Comparison of ENCODE assay signal across 13 cellular contexts in the genomic region with DNA sequence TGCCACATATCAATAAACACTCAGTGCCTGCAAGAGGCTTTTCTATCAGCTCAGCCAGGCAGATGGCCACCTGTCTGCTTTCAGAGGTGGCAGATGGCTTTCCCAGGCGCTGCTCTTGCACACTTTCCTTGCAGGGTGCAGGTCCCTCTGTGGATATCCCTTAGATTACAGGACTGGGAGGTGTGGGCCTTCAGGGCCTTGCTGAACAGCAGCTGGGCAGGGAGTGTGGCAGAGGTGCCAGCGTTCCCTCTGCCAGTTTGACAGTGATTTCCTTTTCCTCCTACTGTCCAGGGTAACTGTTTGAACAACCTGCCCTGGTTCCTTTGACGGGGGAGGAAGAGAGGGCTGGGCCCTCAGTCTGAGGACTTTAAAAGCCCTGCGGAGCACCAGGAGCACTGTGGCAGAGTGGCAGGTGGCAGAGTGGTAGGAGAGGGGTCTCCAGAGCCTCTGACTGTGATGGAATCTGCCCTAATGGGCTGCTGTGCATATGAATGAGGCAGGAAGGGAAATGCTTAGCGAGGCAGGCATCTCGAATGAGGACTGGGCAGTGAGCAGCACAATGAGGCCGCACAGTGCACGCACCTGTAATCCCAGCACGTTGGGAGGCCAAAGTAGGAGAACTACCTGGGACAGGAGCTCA. TPM values are rescaled to one million over a fixed set of nuclear protein-coding genes. Genes with fewer than 3 reads are reported as not detected.
DNase-seq lines count a peak whose midpoint lies in the region; ATAC-seq, FAIRE-seq and TF ChIP-seq lines count a peak whose summit lies in the region.
"Had no signal": no experiment of that assay in that cellular context is flagged by ENCODE, and none has a peak within 500 bp of the region (broad histone marks: within the 10 kb centered on the region; RNA-seq: fewer than 3 reads in every experiment).

No MANE protein-coding gene starts in this region.

- POLR2A ChIA-PET in A549 (lab: Yijun Ruan, JAX) = interaction anchor here (1.1 kb wide), 1 partner anchor 35 kb away, joined by 3 read pairs; no protein-coding TSS in a partner anchor

- no peak overlapping the region for H3K4me3 ChIP-seq in A549
- H3K4me3 ChIP-seq in HUES64 (ENCODE audit: low read length) = no peak overlapping the region
- H3K4me3 ChIP-seq in iPS-18a (ENCODE audit: low read length) = peak overlapping the region; percentile 37
- H3K4me3 ChIP-seq in breast epithelium = no peak overlapping the region
- H3K4me3 ChIP-seq: upper lobe of right lung had no signal

- CTCF ChIA-PET in A549 (lab: Yijun Ruan, JAX) = interaction anchor here (1.4 to 1.5 kb wide), 2 partner anchors 20 to 61 kb away, joined by 3 to 7 read pairs; no protein-coding TSS in a partner anchor

- TF ChIP-seq POLR2A in A549 (IDR thresholded peaks at IDR 0.05; ENCODE audit: low read length) (no peak), breast epithelium (IDR thresholded peaks at IDR 0.05) (no peak)

- peak; percentile 17 to 26; a peak in 3 of 6 replicates for ATAC-seq in A549
- ATAC-seq in GM21576 (IDR thresholded peaks at IDR 0.05; ENCODE audit: unreplicated experiment) = no peak
- ATAC-seq: activated naive CD8-positive, alpha-beta T cell treated with anti-CD3 and anti-CD28 coated beads, Interleukin-2, amount 50 U/mL, for 24 hours; upper lobe of right lung had no signal

- H3K4me1 ChIP-seq in A549 (peaks cover 27% of the 10 kb centered on the region), HUES64 (ENCODE audit: insufficient read depth, low read length) (peaks cover 59% of the 10 kb centered on the region), iPS-18a (ENCODE audit: control insufficient read depth, low read depth, low read length) (peaks cover 51% of the 10 kb centered on the region), breast epithelium (no peaks in the 10 kb centered on the region)
- H3K4me1 ChIP-seq: upper lobe of right lung had no signal

- DNase-seq in A549 (ENCODE audit: low read depth in 1 of 2, low spot score in 1 of 2) (no peak), SHP77 treated with DMSO at 0.1 percent for 48 hours (lab: John Stamatoyannopoulos, UW) (peak; percentile 67), EL (no peak), breast epithelium (ENCODE audit: low spot score in 2 of 2) (no peak), immature natural killer cell (no peak)
- DNase-seq: activated naive CD8-positive, alpha-beta T cell treated with anti-CD3 and anti-CD28 coated beads, Interleukin-2, amount 50 U/mL, for 24 hours; HFFc6; Karpas-422; T-helper 9 cell; upper lobe of right lung had no signal

- 85% methylated on average over 9 of the region's 9 CpGs for WGBS in A549 (ENCODE audit: missing lambda C conversion rate)
- 26% methylated on average over 9 of the region's 9 CpGs for WGBS in HUES64

- intact Hi-C loops in breast epithelium (cut with DNase I; ENCODE audit: low total_unique reads) = no loop called here

- H3K27ac ChIP-seq in A549 (peak overlapping the region in 1 of 2 experiments; percentile 20; a peak in 1 of 6 replicates), HUES64 (ENCODE audit: low read depth, low read length) (peak overlapping the region; percentile 64), iPS-18a (ENCODE audit: low read length) (peak overlapping the region; percentile 35), breast epithelium (no peak overlapping the region)
- H3K27ac ChIP-seq: upper lobe of right lung had no signal

- TF ChIP-seq RAD21 in A549 (conservative IDR thresholded peaks at IDR 0.05 in 1 of 2, IDR thresholded peaks at IDR 0.05 in 1 of 2) = no peak

- H3K9ac ChIP-seq in HUES64 (ENCODE audit: low read depth, low read length) = peak overlapping the region; percentile 32
- peak overlapping the region; percentile 48 for H3K9ac ChIP-seq in iPS-18a (ENCODE audit: low read length)

- H3K4me3 Mint-ChIP-seq in immature natural killer cell = no peak overlapping the region
- H3K4me3 Mint-ChIP-seq: activated naive CD8-positive, alpha-beta T cell treated with anti-CD3 and anti-CD28 coated beads, Interleukin-2, amount 50 U/mL, for 24 hours; HFFc6 had no signal

- no peak overlapping the region for H3K4me2 ChIP-seq in A549

- H3K27me3 Mint-ChIP-seq in immature natural killer cell (ENCODE audit: low read depth in 3 of 3) = no peaks in the 10 kb centered on the region
- H3K27me3 Mint-ChIP-seq: activated naive CD8-positive, alpha-beta T cell treated with anti-CD3 and anti-CD28 coated beads, Interleukin-2, amount 50 U/mL, for 24 hours had no signal

- H3K36me3 ChIP-seq in HUES64 (ENCODE audit: insufficient read depth, low read length) (no peaks in the 10 kb centered on the region), iPS-18a (ENCODE audit: control insufficient read depth, low read depth, low read length) (no peaks in the 10 kb centered on the region), breast epithelium (no peaks in the 10 kb centered on the region)
- H3K36me3 ChIP-seq: upper lobe of right lung had no signal

- H3K9me3 ChIP-seq in A549 (no peaks in the 10 kb centered on the region), HUES64 (ENCODE audit: insufficient read depth, low read depth, low read length) (no peaks in the 10 kb centered on the region), iPS-18a (ENCODE audit: control insufficient read depth, low read depth, low read length) (no peaks in the 10 kb centered on the region), breast epithelium (no peaks in the 10 kb centered on the region)
- H3K9me3 ChIP-seq: upper lobe of right lung had no signal

- no peak overlapping the region for H3K27ac Mint-ChIP-seq in immature natural killer cell
- H3K27ac Mint-ChIP-seq: activated naive CD8-positive, alpha-beta T cell treated with anti-CD3 and anti-CD28 coated beads, Interleukin-2, amount 50 U/mL, for 24 hours; HFFc6 had no signal

- no peak for FAIRE-seq in A549 (lab: Jason Lieb, UNC)

- TF ChIP-seq CTCF in A549 (IDR thresholded peaks at IDR 0.05) = no peak
- TF ChIP-seq CTCF in breast epithelium (IDR thresholded peaks at IDR 0.05) = no peak

- peaks cover 33 to 53% of the 10 kb centered on the region in 2 donors for H3K4me1 Mint-ChIP-seq in immature natural killer cell

- H3K27me3 ChIP-seq in HUES64 (ENCODE audit: insufficient read depth, low read length) (no peaks in the 10 kb centered on the region), iPS-18a (ENCODE audit: control insufficient read depth, insufficient read depth, low read length) (no peaks in the 10 kb centered on the region), breast epithelium (no peaks in the 10 kb centered on the region)
- H3K27me3 ChIP-seq: upper lobe of right lung had no signal

- H3K9me3 Mint-ChIP-seq in immature natural killer cell = no peaks in the 10 kb centered on the region
- H3K9me3 Mint-ChIP-seq: activated naive CD8-positive, alpha-beta T cell treated with anti-CD3 and anti-CD28 coated beads, Interleukin-2, amount 50 U/mL, for 24 hours; HFFc6 had no signal

- no peaks in the 10 kb centered on the region for H3K36me3 Mint-ChIP-seq in immature natural killer cell

- TF ChIP-seq EP300 in A549 (IDR thresholded peaks at IDR 0.05) = no peak

TF ChIP-seq in A549, 52 proteins besides CTCF, POLR2A, EP300 and RAD21 (continues in another document):
- no peak for TF ChIP-seq POLR2AphosphoS2 (conservative IDR thresholded peaks at IDR 0.05; ENCODE audit: low read length)
- TF ChIP-seq HEYL (CRISPR knock-in tag; IDR thresholded peaks at IDR 0.05) = no peak
- no peak for TF ChIP-seq CBX2 (IDR thresholded peaks at IDR 0.05; ENCODE audit: borderline replicate concordance, low read depth)
- TF ChIP-seq BHLHE40 (IDR thresholded peaks at IDR 0.05; ENCODE audit: low read depth, low read length) = no peak
- TF ChIP-seq MAFK (IDR thresholded peaks at IDR 0.05; ENCODE audit: partially characterized antibody) = no peak
- TF ChIP-seq RNF2 (IDR thresholded peaks at IDR 0.05; ENCODE audit: borderline replicate concordance, low read depth) = no peak
- no peak for TF ChIP-seq MAZ (IDR thresholded peaks at IDR 0.05; ENCODE audit: borderline replicate concordance, low read depth, low read length)
- TF ChIP-seq TP53 (CRISPR knock-in tag; IDR thresholded peaks at IDR 0.05) = no peak
- TF ChIP-seq, protein P1, sequence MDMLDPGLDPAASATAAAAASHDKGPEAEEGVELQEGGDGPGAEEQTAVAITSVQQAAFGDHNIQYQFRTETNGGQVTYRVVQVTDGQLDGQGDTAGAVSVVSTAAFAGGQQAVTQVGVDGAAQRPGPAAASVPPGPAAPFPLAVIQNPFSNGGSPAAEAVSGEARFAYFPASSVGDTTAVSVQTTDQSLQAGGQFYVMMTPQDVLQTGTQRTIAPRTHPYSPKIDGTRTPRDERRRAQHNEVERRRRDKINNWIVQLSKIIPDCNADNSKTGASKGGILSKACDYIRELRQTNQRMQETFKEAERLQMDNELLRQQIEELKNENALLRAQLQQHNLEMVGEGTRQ (IDR thresholded peaks at IDR 0.05) = no peak
- TF ChIP-seq ZC3H11A (IDR thresholded peaks at IDR 0.05) = no peak
- TF ChIP-seq FOSL2 (IDR thresholded peaks at IDR 0.05) = no peak
- TF ChIP-seq FOSL2 (CRISPR knock-in tag; IDR thresholded peaks at IDR 0.05) = no peak
- TF ChIP-seq, protein P2, sequence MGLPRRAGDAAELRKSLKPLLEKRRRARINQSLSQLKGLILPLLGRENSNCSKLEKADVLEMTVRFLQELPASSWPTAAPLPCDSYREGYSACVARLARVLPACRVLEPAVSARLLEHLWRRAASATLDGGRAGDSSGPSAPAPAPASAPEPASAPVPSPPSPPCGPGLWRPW (IDR thresholded peaks at IDR 0.05) = no peak
- no peak for TF ChIP-seq EHMT2 (IDR thresholded peaks at IDR 0.05; ENCODE audit: low read depth)

RNA-seq across cellular contexts. Expression of a gene that starts 34.2 kb away (rescaled TPM):
- polyA plus RNA-seq in A549 (2011; rRNA removed) = 54.3 and 59.1 TPM in 2 replicates
- polyA plus RNA-seq in A549 (2012; cell fraction: cytosol; rRNA removed) = 55.8 and 64.5 TPM in 2 replicates
- polyA plus RNA-seq in A549 (2012; cell fraction: nucleus; rRNA removed) = 48.3 and 57.5 TPM in 2 replicates
- 87.3 to 101 TPM (median 96.4 TPM) in 3 replicates for polyA plus RNA-seq in A549 (2017; fragmentation: RNase III; extraction: RNeasy Plus Mini Kit Qiagen cat#74134 plus additional on column Dnase treatment)
- polyA minus RNA-seq in A549 (2011; rRNA and poly(A)+ RNA removed) = 63.7 and 69.5 TPM in 2 replicates
- polyA plus RNA-seq in HUES64 (2013, experiment 1 of 2) = 42.1 TPM
- 39.9 TPM for polyA plus RNA-seq in HUES64 (2013, experiment 2 of 2)
- total RNA-seq in breast epithelium = 10 to 100 TPM; 26.9 to 67.7 (median 53.4) TPM
- 10 to 100 TPM; 41.8 to 77.8 (median 49.2) TPM for polyA plus RNA-seq in immature natural killer cell

RNA-seq across cellular contexts. Expression of a gene that starts 51.1 kb away (rescaled TPM):
- polyA plus RNA-seq in A549 (2011; rRNA removed) = 33.5 and 46.4 TPM in 2 replicates
- polyA plus RNA-seq in A549 (2012; cell fraction: cytosol; rRNA removed) = 17.7 and 19.7 TPM in 2 replicates
- polyA plus RNA-seq in A549 (2012; cell fraction: nucleus; rRNA removed) = 7.6 and 19.9 TPM in 2 replicates
- polyA plus RNA-seq in A549 (2017; fragmentation: RNase III; extraction: RNeasy Plus Mini Kit Qiagen cat#74134 plus additional on column Dnase treatment) = 30.7 to 34.2 TPM (median 33.6 TPM) in 3 replicates
- 23.7 and 28.4 TPM in 2 replicates for polyA minus RNA-seq in A549 (2011; rRNA and poly(A)+ RNA removed)
- polyA plus RNA-seq in HUES64 (2013, experiment 1 of 2) = 41.1 TPM
- polyA plus RNA-seq in HUES64 (2013, experiment 2 of 2) = 42.5 TPM
- under 1 TPM; 0.32 to 0.73 (median 0.33) TPM for total RNA-seq in breast epithelium
- polyA plus RNA-seq in immature natural killer cell = 1 to 10 TPM; 1.0 to 2.2 (median 2.0) TPM

Comparison
In these comparisons a context has a peak if more than half of its experiments do, and no peak if none do; other contexts are left out.
1. H3K27ac ChIP-seq: peak in HUES64 (single experiment) and iPS-18a (single experiment); none in breast epithelium (0 of 2).